Comparison of ENCODE assay signal across 34 cellular contexts in genomic region chr3:71796268-71796667, GRCh38. TPM values are rescaled to one million over a fixed set of nuclear protein-coding genes. Genes with fewer than 3 reads are reported as not detected.
"Had no signal": no experiment of that assay in that cellular context is flagged by ENCODE, and none has a peak within 500 bp of the region (broad histone marks: within the 10 kb centered on the region; RNA-seq: fewer than 3 reads in every experiment).

No MANE protein-coding gene starts in this region.

- DNase-seq: activated B cell treated with CpG ODN at 0.5 μM for 24 hours; activated CD4-positive, alpha-beta T cell treated with anti-CD3 and anti-CD28 coated beads for 48 hours; activated CD4-positive, alpha-beta T cell treated with anti-CD3 and anti-CD28 coated beads, Interleukin-2, amount 50 U/mL, for 1 hour; activated CD4-positive, alpha-beta T cell treated with anti-CD3 and anti-CD28 coated beads, Interleukin-2, amount 50 U/mL, for 48 hours; activated CD8-positive, alpha-beta memory T cell treated with anti-CD3 and anti-CD28 coated beads for 24 hours; activated CD8-positive, alpha-beta memory T cell treated with anti-CD3 and anti-CD28 coated beads, Interleukin-2, amount 50 U/mL, for 48 hours; activated CD8-positive, alpha-beta T cell treated with anti-CD3 and anti-CD28 coated beads for 36 hours; activated gamma-delta T cell; activated naive CD4-positive, alpha-beta T cell; activated naive CD4-positive, alpha-beta T cell treated with anti-CD3 and anti-CD28 coated beads, Interleukin-2, amount 10 ng/mL, durations not matched to agents 7 days and 5 days; activated naive CD8-positive, alpha-beta T cell treated with anti-CD3 and anti-CD28 coated beads, Interleukin-2, amount 10 ng/mL, durations not matched to agents 7 days and 5 days; activated T-cell treated with anti-CD3 and anti-CD28 coated beads for 4 hours; activated T-cell treated with anti-CD3 and anti-CD28 coated beads, Interleukin-2, amount 50 U/mL, for 24 hours; activated T-cell treated with anti-CD3 and anti-CD28 coated beads, Interleukin-2, amount 50 U/mL, for 72 hours; central memory CD4-positive, alpha-beta T cell; cerebellar nuclear complex; colonic mucosa; effector CD8-positive, alpha-beta T cell; endodermal cell; foreskin keratinocyte; gastrocnemius medialis; glutamatergic neuron; T-helper 1 cell; T-helper 17 cell; T1000; WERI-Rb-1 had no signal

- H3K4me3 ChIP-seq: ascending aorta, breast epithelium, cardiac muscle cell, colonic mucosa, gastrocnemius medialis had no signal

- H3K27me3 ChIP-seq: ascending aorta, breast epithelium, cardiac muscle cell, colonic mucosa, gastrocnemius medialis had no signal

- ATAC-seq: activated CD4-positive, CD25-positive, alpha-beta regulatory T cell treated with anti-CD3 and anti-CD28 coated beads, Interleukin-2, amount 50 U/mL, for 24 hours; activated CD8-positive, alpha-beta T cell treated with anti-CD3 and anti-CD28 coated beads for 36 hours; activated naive CD4-positive, alpha-beta T cell treated with anti-CD3 and anti-CD28 coated beads, Interleukin-2, amount 50 U/mL, for 72 hours; activated T-cell treated with anti-CD3 and anti-CD28 coated beads, Interleukin-2, amount 50 U/mL, for 72 hours; esophagus mucosa; foreskin keratinocyte; gastrocnemius medialis; T-helper 17 cell had no signal

- H3K36me3 ChIP-seq: ascending aorta, breast epithelium, cardiac muscle cell, colonic mucosa, gastrocnemius medialis, WERI-Rb-1 had no signal

- H3K4me1 ChIP-seq: ascending aorta, breast epithelium, colonic mucosa, foreskin keratinocyte, gastrocnemius medialis had no signal

- H3K9me3 ChIP-seq: ascending aorta, breast epithelium, colonic mucosa, gastrocnemius medialis had no signal

- H3K27ac ChIP-seq: ascending aorta, breast epithelium, cardiac muscle cell, colonic mucosa, foreskin keratinocyte, gastrocnemius medialis, WERI-Rb-1 had no signal

RNA-seq across cellular contexts. Expression of gene PROK2, which starts 11.3 kb away (rescaled TPM):
- total RNA-seq: activated B cell treated with CpG ODN at 0.5 μM for 24 hours; activated naive CD4-positive, alpha-beta T cell treated with anti-CD3 and anti-CD28 coated beads, Interleukin-2, amount 50 U/mL, for 72 hours; activated naive CD8-positive, alpha-beta T cell treated with anti-CD3 and anti-CD28 coated beads, Interleukin-2, amount 10 ng/mL, durations not matched to agents 7 days and 5 days; ascending aorta; breast epithelium; cardiac muscle cell; dermis microvascular lymphatic vessel endothelial cell; epithelial cell of proximal tubule; esophagus mucosa; foreskin keratinocyte had no signal
- polyA plus RNA-seq: cardiac muscle cell, foreskin keratinocyte had no signal

RNA-seq across cellular contexts. Expression of gene GPR27, which starts 42.6 kb away (rescaled TPM):
- total RNA-seq: activated B cell treated with CpG ODN at 0.5 μM for 24 hours, dermis microvascular lymphatic vessel endothelial cell had no signal
